In genomic region chr4:145840162-145840768, GRCh38 we compare ENCODE assay signal across 8 cellular contexts.
DNase-seq lines count a peak whose midpoint lies in the region; ATAC-seq, FAIRE-seq and TF ChIP-seq lines count a peak whose summit lies in the region.

No MANE protein-coding gene starts in this region.

- no peak overlapping the region for H3K27ac Mint-ChIP-seq in activated T-helper 1 cell treated with anti-CD3 and anti-CD28 coated beads, Interleukin-12 subunit alpha, Interleukin-12 subunit beta, Interleukin-2, Interleukin-4 antibody, amounts not matched to agents 30 ng/mL and 10 ng/mL and 1 ng/mL, durations not matched to agents 14 hours and 24 hours and 36 hours

- H3K27me3 ChIP-seq in thoracic aorta (replicated peaks; ENCODE audit: insufficient read depth) = no peaks in the 10 kb centered on the region

- DNase-seq in GM12891 (ENCODE audit: insufficient read length, low spot score) = peak; percentile 23
- DNase-seq in NCI-H1105 treated with DMSO at 0.1 percent for 48 hours (lab: John Stamatoyannopoulos, UW) = peak; percentile 40
- DNase-seq in activated T-helper 1 cell treated with anti-CD3 and anti-CD28 coated beads, Interleukin-12 subunit alpha, Interleukin-12 subunit beta, Interleukin-2, Interleukin-4 antibody, amounts not matched to agents 30 ng/mL and 10 ng/mL and 1 ng/mL, durations not matched to agents 14 hours and 24 hours and 36 hours (ENCODE audit: low spot score) = peak; percentile 3
- no peak for DNase-seq in left ventricle myocardium superior
- DNase-seq in thoracic aorta (ENCODE audit: low spot score) = no peak
- no peak for DNase-seq in posterior cingulate gyrus

- peaks cover 47% of the 10 kb centered on the region for H3K4me1 Mint-ChIP-seq in activated T-helper 1 cell treated with anti-CD3 and anti-CD28 coated beads, Interleukin-12 subunit alpha, Interleukin-12 subunit beta, Interleukin-2, Interleukin-4 antibody, amounts not matched to agents 30 ng/mL and 10 ng/mL and 1 ng/mL, durations not matched to agents 14 hours and 24 hours and 36 hours (ENCODE audit: low read depth)

- H3K36me3 Mint-ChIP-seq in activated T-helper 1 cell treated with anti-CD3 and anti-CD28 coated beads, Interleukin-12 subunit alpha, Interleukin-12 subunit beta, Interleukin-2, Interleukin-4 antibody, amounts not matched to agents 30 ng/mL and 10 ng/mL and 1 ng/mL, durations not matched to agents 14 hours and 24 hours and 36 hours (ENCODE audit: low read depth) = peaks cover 41% of the 10 kb centered on the region

- no peaks in the 10 kb centered on the region for H3K9me3 ChIP-seq in thoracic aorta

- peaks cover 0 to 22% of the 10 kb centered on the region in 2 donors for H3K4me1 ChIP-seq in thoracic aorta (ENCODE audit: control insufficient read depth in 1 of 2, low read depth in 2 of 2)

- intact Hi-C loops in activated T-helper 1 cell treated with anti-CD3 and anti-CD28 coated beads, Interleukin-12 subunit alpha, Interleukin-12 subunit beta, Interleukin-2, Interleukin-4 antibody, amounts not matched to agents 30 ng/mL and 10 ng/mL and 1 ng/mL, durations not matched to agents 14 hours and 24 hours and 36 hours (cut with micrococcal nuclease) = no loop called here
- intact Hi-C loops in left ventricle myocardium superior (cut with micrococcal nuclease) = no loop called here
- intact Hi-C loops in posterior cingulate gyrus (cut with DNase I) = no loop called here

- H3K4me3 Mint-ChIP-seq in activated T-helper 1 cell treated with anti-CD3 and anti-CD28 coated beads, Interleukin-12 subunit alpha, Interleukin-12 subunit beta, Interleukin-2, Interleukin-4 antibody, amounts not matched to agents 30 ng/mL and 10 ng/mL and 1 ng/mL, durations not matched to agents 14 hours and 24 hours and 36 hours = no peak overlapping the region

- FAIRE-seq in GM12891 (lab: Jason Lieb, UNC) = peak; percentile 84

- H3K27ac ChIP-seq in C4-2B (no peak overlapping the region), thoracic aorta (no peak overlapping the region)

- TF ChIP-seq POLR2A in GM12891 (IDR thresholded peaks at IDR 0.05; ENCODE audit: low read depth, low read length) = no peak

- no peak overlapping the region for H3K4me3 ChIP-seq in thoracic aorta

- peak; percentile 82 for ATAC-seq in HG02610 (IDR thresholded peaks at IDR 0.05; ENCODE audit: unreplicated experiment)
- ATAC-seq in left ventricle myocardium superior = peak; percentile 82
- ATAC-seq in thoracic aorta (ENCODE audit: insufficient number of reproducible peaks, low FRiP score, low read depth) = no peak

- peaks cover 2% of the 10 kb centered on the region for H3K36me3 ChIP-seq in thoracic aorta

- TF ChIP-seq CTCF in C4-2B (conservative IDR thresholded peaks at IDR 0.05) = peak; percentile 73
- peak; percentile 40 for TF ChIP-seq CTCF in thoracic aorta (IDR thresholded peaks at IDR 0.05)

- H3K27me3 Mint-ChIP-seq in activated T-helper 1 cell treated with anti-CD3 and anti-CD28 coated beads, Interleukin-12 subunit alpha, Interleukin-12 subunit beta, Interleukin-2, Interleukin-4 antibody, amounts not matched to agents 30 ng/mL and 10 ng/mL and 1 ng/mL, durations not matched to agents 14 hours and 24 hours and 36 hours (ENCODE audit: insufficient read depth) = no peaks in the 10 kb centered on the region

- no peaks in the 10 kb centered on the region for H3K9me3 Mint-ChIP-seq in activated T-helper 1 cell treated with anti-CD3 and anti-CD28 coated beads, Interleukin-12 subunit alpha, Interleukin-12 subunit beta, Interleukin-2, Interleukin-4 antibody, amounts not matched to agents 30 ng/mL and 10 ng/mL and 1 ng/mL, durations not matched to agents 14 hours and 24 hours and 36 hours

TF ChIP-seq in GM12891, 5 proteins besides CTCF, POLR2A, EP300 and RAD21:
- TF ChIP-seq POU2F2 (IDR thresholded peaks at IDR 0.05; ENCODE audit: low read depth, low read length) = no peak
- TF ChIP-seq POLR2AphosphoS5 (IDR thresholded peaks at IDR 0.05; ENCODE audit: low read depth, low read length) = no peak
- TF ChIP-seq TAF1 (IDR thresholded peaks at IDR 0.05; ENCODE audit: low read depth, low read length) = no peak
- no peak for TF ChIP-seq PAX5 (IDR thresholded peaks at IDR 0.05; ENCODE audit: insufficient read depth, low read length, severe bottlenecking)
- no peak for TF ChIP-seq SPI1 (IDR thresholded peaks at IDR 0.05; ENCODE audit: low read depth, low read length)

Comparison
In these comparisons a context has a peak if more than half of its experiments do, and no peak if none do; other contexts are left out.
1. DNase-seq: peak in GM12891 (single experiment), NCI-H1105 treated with DMSO at 0.1 percent for 48 hours (single experiment) and activated T-helper 1 cell treated with anti-CD3 and anti-CD28 coated beads, Interleukin-12 subunit alpha, Interleukin-12 subunit beta, Interleukin-2, Interleukin-4 antibody, amounts not matched to agents 30 ng/mL and 10 ng/mL and 1 ng/mL, durations not matched to agents 14 hours and 24 hours and 36 hours (single experiment); none in left ventricle myocardium superior (single experiment), thoracic aorta (single experiment) and posterior cingulate gyrus (0 of 10).